ENCODE assay signal across 29 cellular contexts in genomic region chr3:127394031-127394430, GRCh38.
"Had no signal": no experiment of that assay in that cellular context is flagged by ENCODE, and none has a peak within 500 bp of the region (broad histone marks: within the 10 kb centered on the region; RNA-seq: fewer than 3 reads in every experiment).

No MANE protein-coding gene starts in this region.

- H3K27me3 ChIP-seq: body of pancreas, breast epithelium, SJCRH30 had no signal

- H3K9me3 ChIP-seq: adrenal gland, body of pancreas, breast epithelium, MG63, SJCRH30 had no signal

- H3K27ac ChIP-seq: adrenal gland, body of pancreas, breast epithelium, SJCRH30, SK-N-MC had no signal

- DNase-seq: activated CD4-positive, alpha-beta memory T cell treated with anti-CD3 and anti-CD28 coated beads for 36 hours; activated CD4-positive, alpha-beta T cell treated with anti-CD3 and anti-CD28 coated beads, Interleukin-2, amount 10 ng/mL, durations not matched to agents 24 days and 14 days; activated CD8-positive, alpha-beta memory T cell treated with anti-CD3 and anti-CD28 coated beads, Interleukin-2, amount 50 U/mL, for 4 hours; activated gamma-delta T cell treated with Interleukin-2 at 50 U/mL for 16 hours; activated naive CD4-positive, alpha-beta T cell treated with anti-CD3 and anti-CD28 coated beads for 36 hours; activated T-cell treated with anti-CD3 and anti-CD28 coated beads for 4 hours; activated T-cell treated with anti-CD3 and anti-CD28 coated beads, Interleukin-2, amount 50 U/mL, for 4 hours; adrenal gland; body of pancreas; Kasumi-1; KG1; MG63; NCI-H1048; NCI-H1105 treated with DMSO at 0.1 percent for 48 hours; NCI-H1436; NCI-H1694; NCI-H1930; NCI-H2081 treated with DMSO at 0.1 percent for 48 hours; NCI-H345; NCI-H524 treated with DMSO at 0.1 percent for 48 hours; NCI-H774; SHP77; SJCRH30; T1000 had no signal

- H3K36me3 ChIP-seq: adrenal gland, breast epithelium, MG63, SJCRH30 had no signal

- H3K4me3 ChIP-seq: adrenal gland, body of pancreas, breast epithelium, MG63, SJCRH30, SK-N-MC had no signal

- H3K4me1 ChIP-seq: adrenal gland, body of pancreas, breast epithelium, SJCRH30 had no signal

- ATAC-seq: activated naive CD4-positive, alpha-beta T cell treated with anti-CD3 and anti-CD28 coated beads, Interleukin-2, amount 50 U/mL, for 72 hours; activated T-cell treated with anti-CD3 and anti-CD28 coated beads, Interleukin-2, amount 50 U/mL, for 4 hours; body of pancreas; Panc1 had no signal

- FAIRE-seq: astrocyte had no signal
